8 cellular contexts compared by ENCODE assay signal in genomic region chr1:26602378-26602959, GRCh38.
DNase-seq lines count a peak whose midpoint lies in the region; ATAC-seq, FAIRE-seq and TF ChIP-seq lines count a peak whose summit lies in the region.

No MANE protein-coding gene starts in this region.

- CTCF ChIA-PET in OCI-LY7 (lab: Charles Lee; ENCODE audit: unreplicated experiment), result interaction anchor here (0.6 to 2.4 kb wide), 5 partner anchors 17 to 279 kb away, joined by 3 to 12 read pairs (median 4); no protein-coding TSS in a partner anchor

- no peak overlapping the region for H2AFZ ChIP-seq in Karpas-422 (ENCODE audit: low read length)
- H2AFZ ChIP-seq in OCI-LY7 (ENCODE audit: low read length), result peak overlapping the region; percentile 30; the same call in 1 of the 2 replicates

- H3K4me2 ChIP-seq in Karpas-422 (ENCODE audit: low read depth, low read length, poor library complexity, severe bottlenecking), result no peak overlapping the region
- no peak overlapping the region for H3K4me2 ChIP-seq in OCI-LY7 (ENCODE audit: low read length)

- BruUV-seq in OCI-LY7 (replicated peaks; lab: Mats Ljungman, UMichigan), result no TSS peak

- no peaks in the 10 kb centered on the region for H3K9me3 Mint-ChIP-seq in activated T-cell treated with anti-CD3 and anti-CD28 coated beads, Interleukin-2, amount 50 U/mL, for 24 hours
- peaks cover 2% of the 10 kb centered on the region for H3K9me3 Mint-ChIP-seq in type B pancreatic cell

- POLR2A ChIA-PET in OCI-LY7 (lab: Charles Lee), result interaction anchor here (0.6 to 1.8 kb wide), 6 partner anchors 89 to 1120 kb away, joined by 3 to 9 read pairs (median 4); no protein-coding TSS in a partner anchor

- intact Hi-C loops in OCI-LY7 (cut with micrococcal nuclease; ENCODE audit: unreplicated experiment), result loop anchor here (1.0 to 5.0 kb wide), 3 partner anchors 75 to 275 kb away; no protein-coding TSS in a partner anchor

- no peaks in the 10 kb centered on the region for H3K4me1 ChIP-seq in Karpas-422 (ENCODE audit: low read length)
- peaks cover 5% of the 10 kb centered on the region for H3K4me1 ChIP-seq in OCI-LY7 (ENCODE audit: insufficient read depth, low read length, poor library complexity, severe bottlenecking)

- H3K4me3 ChIP-seq in Karpas-422 (ENCODE audit: low read length) (no peak overlapping the region), OCI-LY7 (ENCODE audit: low read depth, low read length, poor library complexity, severe bottlenecking) (no peak overlapping the region), bronchial epithelial cell (ENCODE audit: low read depth, low read length) (no peak overlapping the region)

- H3K27ac Mint-ChIP-seq in activated T-cell treated with anti-CD3 and anti-CD28 coated beads, Interleukin-2, amount 50 U/mL, for 24 hours, result no peak overlapping the region
- H3K27ac Mint-ChIP-seq in type B pancreatic cell, result no peak overlapping the region

- peak; percentile 87 for ATAC-seq in left lobe of liver
- no peak for ATAC-seq in GM19397 (IDR thresholded peaks at IDR 0.05; ENCODE audit: unreplicated experiment)

- TF ChIP-seq CTCF in OCI-LY7 (conservative IDR thresholded peaks at IDR 0.05; ENCODE audit: low read length), result peak; percentile 98
- peak; percentile 58 for TF ChIP-seq CTCF in bronchial epithelial cell (IDR thresholded peaks at IDR 0.05; ENCODE audit: insufficient read depth, low read length, severe bottlenecking)
- peak; percentile 95 for TF ChIP-seq CTCF in type B pancreatic cell (conservative IDR thresholded peaks at IDR 0.05)

- no peaks in the 10 kb centered on the region for H3K9me2 ChIP-seq in Karpas-422 (replicated peaks; ENCODE audit: insufficient read depth, low read length)
- no peaks in the 10 kb centered on the region for H3K9me2 ChIP-seq in OCI-LY7 (ENCODE audit: insufficient read depth, low read length)

- DNase-seq in activated T-cell treated with anti-CD3 and anti-CD28 coated beads for 4 hours, result peak; percentile 44
- DNase-seq in activated T-cell treated with anti-CD3 and anti-CD28 coated beads, Interleukin-2, amount 50 U/mL, for 24 hours, result no peak
- DNase-seq in Karpas-422, result peak; percentile 86
- DNase-seq in OCI-LY7 (ENCODE audit: low spot score), result peak; percentile 77
- peak; percentile 64 for DNase-seq in bronchial epithelial cell (ENCODE audit: low read depth)
- DNase-seq in left lobe of liver (ENCODE audit: low spot score), result no peak
- DNase-seq in type B pancreatic cell (ENCODE audit: extremely low spot score, unreplicated experiment), result no peak

- no peaks in the 10 kb centered on the region for H3K36me3 ChIP-seq in Karpas-422 (ENCODE audit: insufficient read depth, low read length)
- H3K36me3 ChIP-seq in OCI-LY7 (ENCODE audit: insufficient read depth, low read length), result no peaks in the 10 kb centered on the region
- H3K36me3 ChIP-seq in bronchial epithelial cell (ENCODE audit: control insufficient read depth, insufficient read depth, low read length), result no peaks in the 10 kb centered on the region

- H4K20me1 ChIP-seq in Karpas-422 (ENCODE audit: insufficient read depth, low read depth, low read length), result no peaks in the 10 kb centered on the region
- H4K20me1 ChIP-seq in OCI-LY7 (ENCODE audit: insufficient read depth, low read length), result no peaks in the 10 kb centered on the region

- no peaks in the 10 kb centered on the region for H3K79me2 ChIP-seq in Karpas-422 (ENCODE audit: low read length)
- no peaks in the 10 kb centered on the region for H3K79me2 ChIP-seq in OCI-LY7 (ENCODE audit: insufficient read depth, low read depth, low read length)

- FAIRE-seq in bronchial epithelial cell (lab: Jason Lieb, UNC), result no peak

- H3K4me1 Mint-ChIP-seq in activated T-cell treated with anti-CD3 and anti-CD28 coated beads, Interleukin-2, amount 50 U/mL, for 24 hours (ENCODE audit: low read depth), result peaks cover 14% of the 10 kb centered on the region
- H3K4me1 Mint-ChIP-seq in type B pancreatic cell (ENCODE audit: unreplicated experiment), result peaks cover 14% of the 10 kb centered on the region

- no peak overlapping the region for H3K9ac ChIP-seq in Karpas-422 (ENCODE audit: low read length)

- no peaks in the 10 kb centered on the region for H3K27me3 Mint-ChIP-seq in activated T-cell treated with anti-CD3 and anti-CD28 coated beads, Interleukin-2, amount 50 U/mL, for 24 hours
- no peaks in the 10 kb centered on the region for H3K27me3 Mint-ChIP-seq in type B pancreatic cell

- H3K27me3 ChIP-seq in Karpas-422 (ENCODE audit: low read length) (no peaks in the 10 kb centered on the region), bronchial epithelial cell (ENCODE audit: control insufficient read depth, insufficient read depth, low read length) (no peaks in the 10 kb centered on the region)

- H3K9me3 ChIP-seq in Karpas-422 (ENCODE audit: low read length) (no peaks in the 10 kb centered on the region), OCI-LY7 (ENCODE audit: low read length) (no peaks in the 10 kb centered on the region)

- no peak overlapping the region for H3K4me3 Mint-ChIP-seq in activated T-cell treated with anti-CD3 and anti-CD28 coated beads, Interleukin-2, amount 50 U/mL, for 24 hours
- H3K4me3 Mint-ChIP-seq in type B pancreatic cell, result no peak overlapping the region

- H3K27ac ChIP-seq in Karpas-422 (ENCODE audit: low read length) (no peak overlapping the region), OCI-LY7 (ENCODE audit: low read depth, low read length, poor library complexity, severe bottlenecking) (no peak overlapping the region)

- H3K36me3 Mint-ChIP-seq in activated T-cell treated with anti-CD3 and anti-CD28 coated beads, Interleukin-2, amount 50 U/mL, for 24 hours (ENCODE audit: low read depth), result no peaks in the 10 kb centered on the region
- H3K36me3 Mint-ChIP-seq in type B pancreatic cell, result no peaks in the 10 kb centered on the region

Comparison
In these comparisons a context has a peak if more than half of its experiments do, and no peak if none do; other contexts are left out.
1. DNase-seq: peak in activated T-cell treated with anti-CD3 and anti-CD28 coated beads for 4 hours (single experiment), Karpas-422 (single experiment), OCI-LY7 (single experiment) and bronchial epithelial cell (single experiment); none in activated T-cell treated with anti-CD3 and anti-CD28 coated beads, Interleukin-2, amount 50 U/mL, for 24 hours (single experiment), left lobe of liver (single experiment) and type B pancreatic cell (single experiment).
2. Peak in every context shown above with its lines, with median percentiles within 50 percentile points of each other: CTCF ChIP-seq.